ENCODE assay signal across 34 cellular contexts in the genomic region with DNA sequence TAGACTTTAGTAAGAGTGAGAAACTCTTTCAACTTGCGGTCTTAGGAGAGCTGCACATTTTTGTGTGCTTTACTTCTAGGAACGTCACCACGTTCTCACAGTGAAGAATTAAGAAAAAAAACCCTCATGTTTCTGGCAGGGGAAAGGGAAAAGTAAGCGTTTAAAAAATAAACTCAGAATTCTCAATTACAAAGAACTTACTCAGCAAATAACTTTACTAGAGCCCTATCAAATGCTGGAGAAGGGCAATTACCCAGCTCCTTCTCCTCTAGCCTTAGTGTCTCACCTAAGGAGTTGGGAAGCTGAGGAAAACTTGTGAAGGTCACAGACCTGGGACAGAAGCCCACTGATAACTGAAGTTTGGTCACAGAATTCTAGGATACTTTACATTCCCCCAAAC.
"Had no signal": no experiment of that assay in that cellular context is flagged by ENCODE, and none has a peak within 500 bp of the region (broad histone marks: within the 10 kb centered on the region; RNA-seq: fewer than 3 reads in every experiment).

No MANE protein-coding gene starts in this region.

- H3K9me3 ChIP-seq: adrenal gland, body of pancreas had no signal

- H3K4me3 ChIP-seq: adrenal gland, body of pancreas, breast epithelium had no signal

- H3K27ac ChIP-seq: adrenal gland, body of pancreas, brain microvascular endothelial cell, breast epithelium, VCaP had no signal

- H3K36me3 Mint-ChIP-seq: activated CD4-positive, alpha-beta memory T cell treated with anti-CD3 and anti-CD28 coated beads for 36 hours; activated naive CD8-positive, alpha-beta T cell treated with anti-CD3 and anti-CD28 coated beads for 36 hours had no signal

- ATAC-seq: activated CD8-positive, alpha-beta T cell treated with anti-CD3 and anti-CD28 coated beads for 36 hours; activated naive CD4-positive, alpha-beta T cell treated with anti-CD3 and anti-CD28 coated beads, Interleukin-2, amount 50 U/mL, for 72 hours; activated T-cell treated with anti-CD3 and anti-CD28 coated beads, Interleukin-2, amount 50 U/mL, for 4 hours; activated T-cell treated with anti-CD3 and anti-CD28 coated beads, Interleukin-2, amount 50 U/mL, for 72 hours; activated T-helper 17 cell treated with anti-CD3 and anti-CD28 coated beads, Interleukin-2, amount 50 U/mL, for 72 hours; body of pancreas; T-helper 17 cell had no signal

- H3K4me1 Mint-ChIP-seq: activated B cell treated with CpG ODN at 0.5 μM for 24 hours; activated CD4-positive, alpha-beta T cell treated with anti-CD3 and anti-CD28 coated beads, Interleukin-2, amount 10 ng/mL, durations not matched to agents 24 days and 14 days; activated naive CD8-positive, alpha-beta T cell treated with anti-CD3 and anti-CD28 coated beads for 36 hours; activated T-helper 17 cell treated with anti-CD3 and anti-CD28 coated beads, Interleukin-2, amount 50 U/mL, for 72 hours; T-helper 17 cell had no signal

- DNase-seq: activated B cell treated with CpG ODN at 0.5 μM for 24 hours; activated CD4-positive, alpha-beta memory T cell treated with anti-CD3 and anti-CD28 coated beads for 36 hours; activated CD4-positive, alpha-beta T cell treated with anti-CD3 and anti-CD28 coated beads for 4 hours; activated CD4-positive, alpha-beta T cell treated with anti-CD3 and anti-CD28 coated beads, Interleukin-2, amount 10 ng/mL, durations not matched to agents 24 days and 14 days; activated CD4-positive, alpha-beta T cell treated with anti-CD3 and anti-CD28 coated beads, Interleukin-2, amount 50 U/mL, for 1 hour; activated CD4-positive, alpha-beta T cell treated with anti-CD3 and anti-CD28 coated beads, Interleukin-2, amount 50 U/mL, for 4 hours; activated CD4-positive, CD25-positive, alpha-beta regulatory T cell treated with anti-CD3 and anti-CD28 coated beads, Interleukin-2, amount 50 U/mL, for 72 hours; activated CD8-positive, alpha-beta memory T cell treated with anti-CD3 and anti-CD28 coated beads, Interleukin-2, amount 50 U/mL, for 4 hours; activated CD8-positive, alpha-beta T cell treated with anti-CD3 and anti-CD28 coated beads for 36 hours; activated effector memory CD4-positive, alpha-beta T cell treated with anti-CD3 and anti-CD28 coated beads, Interleukin-2, amount 50 U/mL, for 16 hours; activated gamma-delta T cell treated with Interleukin-2 at 50 U/mL for 16 hours; activated naive CD4-positive, alpha-beta T cell; activated naive CD4-positive, alpha-beta T cell treated with anti-CD3 and anti-CD28 coated beads for 36 hours; activated naive CD4-positive, alpha-beta T cell treated with anti-CD3 and anti-CD28 coated beads, Interleukin-2, amount 50 U/mL, for 16 hours; activated naive CD8-positive, alpha-beta T cell treated with anti-CD3 and anti-CD28 coated beads for 36 hours; activated T-cell treated with anti-CD3 and anti-CD28 coated beads for 4 hours; activated T-cell treated with anti-CD3 and anti-CD28 coated beads, Interleukin-2, amount 50 U/mL, for 1 hour; activated T-cell treated with anti-CD3 and anti-CD28 coated beads, Interleukin-2, amount 50 U/mL, for 4 hours; activated T-cell treated with anti-CD3 and anti-CD28 coated beads, Interleukin-2, amount 50 U/mL, for 72 hours; adrenal gland; amniotic stem cell; aorta; body of pancreas; brain microvascular endothelial cell; central memory CD4-positive, alpha-beta T cell; T-helper 17 cell had no signal

- H3K4me3 Mint-ChIP-seq: activated B cell treated with CpG ODN at 0.5 μM for 24 hours; activated CD4-positive, alpha-beta memory T cell treated with anti-CD3 and anti-CD28 coated beads for 36 hours; activated CD4-positive, alpha-beta T cell treated with anti-CD3 and anti-CD28 coated beads, Interleukin-2, amount 10 ng/mL, durations not matched to agents 24 days and 14 days; activated CD8-positive, alpha-beta T cell treated with anti-CD3 and anti-CD28 coated beads for 36 hours; activated naive CD4-positive, alpha-beta T cell treated with anti-CD3 and anti-CD28 coated beads for 36 hours; activated naive CD8-positive, alpha-beta T cell treated with anti-CD3 and anti-CD28 coated beads for 36 hours; activated T-cell treated with anti-CD3 and anti-CD28 coated beads, Interleukin-2, amount 50 U/mL, for 4 hours; activated T-cell treated with anti-CD3 and anti-CD28 coated beads, Interleukin-2, amount 50 U/mL, for 72 hours; activated T-helper 1 cell treated with anti-CD3 and anti-CD28 coated beads, Interleukin-12 subunit alpha, Interleukin-12 subunit beta, Interleukin-2, Interleukin-4 antibody, amounts not matched to agents 30 ng/mL and 10 ng/mL and 1 ng/mL, durations not matched to agents 14 hours and 24 hours and 36 hours; activated T-helper 17 cell treated with anti-CD3 and anti-CD28 coated beads, Interleukin-2, amount 50 U/mL, for 72 hours; T-helper 17 cell had no signal

- H3K36me3 ChIP-seq: adrenal gland, brain microvascular endothelial cell, breast epithelium had no signal

- H3K27me3 Mint-ChIP-seq: activated B cell treated with CpG ODN at 0.5 μM for 24 hours; activated CD4-positive, alpha-beta memory T cell treated with anti-CD3 and anti-CD28 coated beads for 36 hours; activated CD4-positive, alpha-beta T cell treated with anti-CD3 and anti-CD28 coated beads, Interleukin-2, amount 10 ng/mL, durations not matched to agents 24 days and 14 days; activated CD8-positive, alpha-beta T cell treated with anti-CD3 and anti-CD28 coated beads for 36 hours; activated naive CD8-positive, alpha-beta T cell treated with anti-CD3 and anti-CD28 coated beads for 36 hours; activated T-helper 17 cell treated with anti-CD3 and anti-CD28 coated beads, Interleukin-2, amount 50 U/mL, for 72 hours; T-helper 17 cell had no signal

- H3K27ac Mint-ChIP-seq: activated B cell treated with CpG ODN at 0.5 μM for 24 hours; activated CD4-positive, alpha-beta memory T cell treated with anti-CD3 and anti-CD28 coated beads for 36 hours; activated CD4-positive, alpha-beta T cell treated with anti-CD3 and anti-CD28 coated beads, Interleukin-2, amount 10 ng/mL, durations not matched to agents 24 days and 14 days; activated CD8-positive, alpha-beta T cell treated with anti-CD3 and anti-CD28 coated beads for 36 hours; activated naive CD4-positive, alpha-beta T cell treated with anti-CD3 and anti-CD28 coated beads for 36 hours; activated naive CD4-positive, alpha-beta T cell treated with anti-CD3 and anti-CD28 coated beads, Interleukin-2, amount 50 U/mL, for 72 hours; activated naive CD8-positive, alpha-beta T cell treated with anti-CD3 and anti-CD28 coated beads for 36 hours; activated T-cell treated with anti-CD3 and anti-CD28 coated beads, Interleukin-2, amount 50 U/mL, for 72 hours; activated T-helper 1 cell treated with anti-CD3 and anti-CD28 coated beads, Interleukin-12 subunit alpha, Interleukin-12 subunit beta, Interleukin-2, Interleukin-4 antibody, amounts not matched to agents 30 ng/mL and 10 ng/mL and 1 ng/mL, durations not matched to agents 14 hours and 24 hours and 36 hours; activated T-helper 17 cell treated with anti-CD3 and anti-CD28 coated beads, Interleukin-2, amount 50 U/mL, for 72 hours; T-helper 17 cell had no signal

- H3K4me1 ChIP-seq: adrenal gland, body of pancreas, breast epithelium had no signal

- H3K27me3 ChIP-seq: adrenal gland, body of pancreas, brain microvascular endothelial cell, breast epithelium had no signal

- FAIRE-seq: astrocyte, colon, TTC549 had no signal
